1 cellular context compared by ENCODE assay signal in genomic region chr20:53652090-53652858, GRCh38.
TF ChIP-seq lines count a peak whose summit lies in the region.

No MANE protein-coding gene starts in this region.

TF ChIP-seq in GM12878, 131 proteins besides CTCF, POLR2A, EP300 and RAD21 (continued from another document and continues in another):
- TF ChIP-seq HSF1 (IDR thresholded peaks at IDR 0.05; ENCODE audit: low read depth, low read length) (no peak), LARP7 (IDR thresholded peaks at IDR 0.05) (no peak), CREM (IDR thresholded peaks at IDR 0.05; ENCODE audit: low read depth) (peak; percentile 63; the same call in 1 of the 2 replicates), SKIL (IDR thresholded peaks at IDR 0.05; ENCODE audit: low read depth, poor library complexity, severe bottlenecking) (peak; percentile 93), YBX1 (IDR thresholded peaks at IDR 0.05) (no peak), RCOR1 (conservative IDR thresholded peaks at IDR 0.05; ENCODE audit: low read depth, low read length) (no peak), USF1 (IDR thresholded peaks at IDR 0.05; ENCODE audit: borderline replicate concordance, extremely low read length, insufficient read depth, low read depth, low read length) (no peak), NKRF (conservative IDR thresholded peaks at IDR 0.05) (peak; percentile 23; the same call in 1 of the 2 replicates), ZNF687 (IDR thresholded peaks at IDR 0.05) (peak; percentile 86), MTA2 (IDR thresholded peaks at IDR 0.05; ENCODE audit: low read depth) (peak; percentile 80), BMI1 (IDR thresholded peaks at IDR 0.05; ENCODE audit: borderline replicate concordance) (0 out of 2 replicates have a peak, but pooled peaks have one; percentile 28), MYB (IDR thresholded peaks at IDR 0.05; ENCODE audit: borderline replicate concordance, low read depth, low read length) (0 out of 2 replicates have a peak, but pooled peaks have one; percentile 63), BACH1 (IDR thresholded peaks at IDR 0.05; ENCODE audit: borderline replicate concordance) (peak; percentile 84), SPI1 (IDR thresholded peaks at IDR 0.05; ENCODE audit: borderline replicate concordance, insufficient read depth, low read depth, low read length) (no peak), ZNF274 (IDR thresholded peaks at IDR 0.05; ENCODE audit: insufficient read depth, insufficient read length) (no peak), PKNOX1 (IDR thresholded peaks at IDR 0.05) (peak; percentile 77), MLLT1 (IDR thresholded peaks at IDR 0.05) (peak; percentile 21), DPF2 (IDR thresholded peaks at IDR 0.05) (peak; percentile 75), CHD2 (IDR thresholded peaks at IDR 0.05; ENCODE audit: borderline replicate concordance, low read depth, low read length) (0 out of 2 replicates have a peak, but pooled peaks have one; percentile 8), MXI1 (IDR thresholded peaks at IDR 0.05; ENCODE audit: low read depth, low read length) (no peak), GATAD2B (conservative IDR thresholded peaks at IDR 0.05; ENCODE audit: low read depth) (peak; percentile 88), SRF (IDR thresholded peaks at IDR 0.05; ENCODE audit: low read depth in 2 of 2, low read length in 2 of 2) (no peak), CHD1 (IDR thresholded peaks at IDR 0.05; ENCODE audit: low read depth, low read length) (no peak), PRDM15 (CRISPR knock-in tag; IDR thresholded peaks at IDR 0.05) (no peak), RELA (IDR thresholded peaks at IDR 0.05; ENCODE audit: borderline replicate concordance, partially characterized antibody) (no peak), CBX5 (IDR thresholded peaks at IDR 0.05; ENCODE audit: low read depth) (no peak), SREBF1 (IDR thresholded peaks at IDR 0.05; ENCODE audit: low read length) (no peak), ZNF622 (IDR thresholded peaks at IDR 0.05) (no peak), HDAC2 (IDR thresholded peaks at IDR 0.05) (no peak), TCF3 (IDR thresholded peaks at IDR 0.05; ENCODE audit: borderline replicate concordance, insufficient read depth, low read depth, low read length) (peak; percentile 51; the same call in 1 of the 2 replicates), KAT2A (conservative IDR thresholded peaks at IDR 0.05; ENCODE audit: control insufficient read depth, low read depth, low read length) (no peak), EED (IDR thresholded peaks at IDR 0.05; ENCODE audit: low read depth) (peak; percentile 65; the same call in 1 of the 2 replicates), IKZF2 (IDR thresholded peaks at IDR 0.05) (peak; percentile 93 to 96), ASH2L (IDR thresholded peaks at IDR 0.05; ENCODE audit: borderline replicate concordance, low read depth) (0 out of 2 replicates have a peak, but pooled peaks have one; percentile 68), ZNF24 (IDR thresholded peaks at IDR 0.05) (peak; percentile 83), SMC3 (IDR thresholded peaks at IDR 0.05; ENCODE audit: borderline replicate concordance, low read length) (peak; percentile 11; the same call in 1 of the 2 replicates), CBFB (IDR thresholded peaks at IDR 0.05; ENCODE audit: low read depth) (peak; percentile 43), SMAD5 (IDR thresholded peaks at IDR 0.05; ENCODE audit: low read depth) (no peak), EZH2 (IDR thresholded peaks at IDR 0.05; ENCODE audit: borderline replicate concordance, control insufficient read depth, low read depth, low read length) (no peak), NFXL1 (IDR thresholded peaks at IDR 0.05; ENCODE audit: borderline replicate concordance) (peak; percentile 44), FOXM1 (IDR thresholded peaks at IDR 0.05; ENCODE audit: low read depth, low read length) (peak; percentile 68), CREB1 (IDR thresholded peaks at IDR 0.05; ENCODE audit: low read depth) (0 out of 2 replicates have a peak, but pooled peaks have one; percentile 23)
